ENCODE assay signal across 1 cellular context in genomic region chr3:123423026-123423425, GRCh38.
TF ChIP-seq lines count a peak whose summit lies in the region.

No MANE protein-coding gene starts in this region.

TF ChIP-seq in HEK293, 187 proteins besides CTCF, POLR2A, EP300 and RAD21 (continued from another document):
- TF ChIP-seq ZNF704 (tag by site-specific recombination; IDR thresholded peaks at IDR 0.05) (no peak), INSM2 (tag by site-specific recombination; IDR thresholded peaks at IDR 0.05) (no peak), EGR2 (tag by site-specific recombination; IDR thresholded peaks at IDR 0.05; ENCODE audit: low read depth) (peak; percentile 66), ZNF645 (tag by site-specific recombination; IDR thresholded peaks at IDR 0.05) (no peak), ZNF629 (tag by site-specific recombination; IDR thresholded peaks at IDR 0.05) (no peak), ZBTB8A (tag by site-specific recombination; IDR thresholded peaks at IDR 0.05) (no peak), ZBTB1 (tag by site-specific recombination; IDR thresholded peaks at IDR 0.05) (no peak), ZNF157 (tag by site-specific recombination; IDR thresholded peaks at IDR 0.05) (no peak), ZBTB49 (tag by site-specific recombination; IDR thresholded peaks at IDR 0.05; ENCODE audit: low read depth) (no peak), ZFHX2 (tag by site-specific recombination; conservative IDR thresholded peaks at IDR 0.05) (peak; percentile 74)
